9 cellular contexts compared by ENCODE assay signal in the genomic region with DNA sequence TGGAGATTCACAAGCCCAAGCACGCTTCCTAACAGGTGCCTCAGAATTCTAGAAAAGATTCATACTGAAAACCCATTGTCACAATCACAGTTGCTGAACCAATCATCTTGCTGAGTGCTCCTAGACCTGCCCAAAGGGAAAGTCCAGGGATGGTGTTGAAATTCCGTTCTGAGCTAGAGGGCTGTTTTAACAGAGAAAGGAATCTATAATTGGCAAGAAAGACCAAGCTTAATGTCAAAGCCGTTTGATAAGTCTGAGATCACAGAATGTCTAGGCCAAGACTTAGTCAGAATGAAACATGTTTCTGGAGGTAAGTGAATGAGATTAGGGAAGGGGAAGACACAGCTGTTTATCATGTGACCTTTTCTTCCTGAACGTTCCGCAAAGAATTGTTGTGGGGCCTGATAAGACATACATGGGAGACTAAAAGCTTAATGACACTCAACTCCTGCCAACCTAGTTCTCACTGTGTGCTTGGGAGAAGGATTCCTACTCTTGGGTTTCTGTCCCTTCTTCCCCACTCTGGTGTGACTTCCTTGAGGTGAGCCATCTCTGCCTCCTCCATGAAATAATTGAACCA. TPM values are rescaled to one million over a fixed set of nuclear protein-coding genes. Genes with fewer than 3 reads are reported as not detected.
DNase-seq lines count a peak whose midpoint lies in the region; ATAC-seq, FAIRE-seq and TF ChIP-seq lines count a peak whose summit lies in the region.
"Had no signal": no experiment of that assay in that cellular context is flagged by ENCODE, and none has a peak within 500 bp of the region (broad histone marks: within the 10 kb centered on the region; RNA-seq: fewer than 3 reads in every experiment).

No MANE protein-coding gene starts in this region.

- H3K27me3 ChIP-seq in small intestine (ENCODE audit: control insufficient read depth in 2 of 2, insufficient read depth in 2 of 2, low read length in 2 of 2) (no peaks in the 10 kb centered on the region), H9 (ENCODE audit: insufficient read depth, low read length) (no peaks in the 10 kb centered on the region; the same call in 1 of the 2 replicates), dorsolateral prefrontal cortex (peaks cover 0 to 3% (median 0%) of the 10 kb centered on the region in 45 donors)

- peak; percentile 72 for DNase-seq in activated CD4-positive, alpha-beta memory T cell treated with anti-CD3 and anti-CD28 coated beads for 36 hours
- no peak for DNase-seq in activated CD4-positive, alpha-beta memory T cell treated with anti-CD3 and anti-CD28 coated beads, Interleukin-2, amount 10 ng/mL, durations not matched to agents 7 days and 5 days
- DNase-seq in T-helper 2 cell treated with Interferon-gamma antibody and Interleukin-4, amounts not matched to agents 5 μg/mL and 100 μg/mL, for 36 hours (ENCODE audit: low spot score), result peak; percentile 77
- DNase-seq in small intestine (peak; percentile 15), kidney (no peak), H9 (no peak), dorsolateral prefrontal cortex (no peak)
- DNase-seq: NCI-H1417 treated with DMSO at 0.1 percent for 48 hours had no signal

- H2BK5ac ChIP-seq in H9 (ENCODE audit: insufficient read length, low read length), result no peak overlapping the region

- H3K14ac ChIP-seq in H9 (ENCODE audit: insufficient read depth, low read length), result no peak overlapping the region

- H4K20me1 ChIP-seq in H9 (ENCODE audit: control insufficient read depth, insufficient read depth, insufficient read length), result no peaks in the 10 kb centered on the region

- H2BK120ac ChIP-seq in H9 (ENCODE audit: low read depth, low read length, poor library complexity, severe bottlenecking), result no peak overlapping the region

- peak overlapping the region; percentile 75 for H3K27ac Mint-ChIP-seq in activated CD4-positive, alpha-beta memory T cell treated with anti-CD3 and anti-CD28 coated beads for 36 hours
- no peak overlapping the region for H3K27ac Mint-ChIP-seq in activated CD4-positive, alpha-beta memory T cell treated with anti-CD3 and anti-CD28 coated beads, Interleukin-2, amount 10 ng/mL, durations not matched to agents 7 days and 5 days
- peak overlapping the region; percentile 40 for H3K27ac Mint-ChIP-seq in T-helper 2 cell treated with Interferon-gamma antibody and Interleukin-4, amounts not matched to agents 5 μg/mL and 100 μg/mL, for 36 hours
- no peak overlapping the region for H3K27ac Mint-ChIP-seq in H9

- H3K9me3 ChIP-seq in small intestine (ENCODE audit: control insufficient read depth, low read depth) (no peaks in the 10 kb centered on the region), kidney (ENCODE audit: control insufficient read depth in 1 of 2, low read length in 2 of 2) (no peaks in the 10 kb centered on the region), H9 (ENCODE audit: control insufficient read depth, low read depth, low read length) (no peaks in the 10 kb centered on the region)

- POLR2A ChIA-PET in activated CD4-positive, alpha-beta memory T cell treated with anti-CD3 and anti-CD28 coated beads for 36 hours (lab: Charles Lee), result interaction anchor here (0.7 to 3.1 kb wide), 8 partner anchors 14 to 45 kb away, joined by 3 to 34 read pairs (median 6); a partner anchor contains a TSS
- POLR2A ChIA-PET in activated CD4-positive, alpha-beta memory T cell treated with anti-CD3 and anti-CD28 coated beads, Interleukin-2, amount 10 ng/mL, durations not matched to agents 7 days and 5 days (lab: Charles Lee), result interaction anchor here (1.8 to 4.8 kb wide), 2 partner anchors 22 to 27 kb away, joined by 6 to 22 read pairs; a partner anchor contains a TSS

- H3K36me3 ChIP-seq in small intestine (ENCODE audit: control insufficient read depth in 2 of 2, insufficient read depth in 2 of 2, low read length in 2 of 2) (no peaks in the 10 kb centered on the region), kidney (ENCODE audit: control insufficient read depth in 1 of 2, insufficient read depth in 2 of 2, low read length in 2 of 2) (no peaks in the 10 kb centered on the region)

- no peak overlapping the region for H3K56ac ChIP-seq in H9 (ENCODE audit: insufficient read length, low read depth, low read length)

- no peak overlapping the region for H4K91ac ChIP-seq in H9 (ENCODE audit: insufficient read length, low read depth, low read length)

- H3K27me3 Mint-ChIP-seq in activated CD4-positive, alpha-beta memory T cell treated with anti-CD3 and anti-CD28 coated beads for 36 hours, result peaks cover 2% of the 10 kb centered on the region
- no peaks in the 10 kb centered on the region for H3K27me3 Mint-ChIP-seq in activated CD4-positive, alpha-beta memory T cell treated with anti-CD3 and anti-CD28 coated beads, Interleukin-2, amount 10 ng/mL, durations not matched to agents 7 days and 5 days
- H3K27me3 Mint-ChIP-seq in T-helper 2 cell treated with Interferon-gamma antibody and Interleukin-4, amounts not matched to agents 5 μg/mL and 100 μg/mL, for 36 hours (ENCODE audit: low read depth), result no peaks in the 10 kb centered on the region
- H3K27me3 Mint-ChIP-seq in H9 (ENCODE audit: low read depth), result no peaks in the 10 kb centered on the region

- CTCF ChIA-PET in activated CD4-positive, alpha-beta memory T cell treated with anti-CD3 and anti-CD28 coated beads for 36 hours (lab: Charles Lee), result interaction anchor here (0.6 to 1.9 kb wide), 6 partner anchors 23 to 90 kb away, joined by 3 to 8 read pairs (median 4); no protein-coding TSS in a partner anchor
- CTCF ChIA-PET in activated CD4-positive, alpha-beta memory T cell treated with anti-CD3 and anti-CD28 coated beads, Interleukin-2, amount 10 ng/mL, durations not matched to agents 7 days and 5 days (lab: Charles Lee), result interaction anchor here (1.9 kb wide), 1 partner anchor 61 kb away, joined by 7 read pairs; no protein-coding TSS in a partner anchor

- no peak overlapping the region for H3K9ac ChIP-seq in kidney (ENCODE audit: low read length in 2 of 2)
- H3K9ac ChIP-seq in H9 (ENCODE audit: extremely low read depth, insufficient read length, low read length), result no peak overlapping the region

- no peaks in the 10 kb centered on the region for H3K4me1 ChIP-seq in small intestine (ENCODE audit: control insufficient read depth in 2 of 2, insufficient read depth in 1 of 2, low read depth in 1 of 2, low read length in 1 of 2)
- no peaks in the 10 kb centered on the region for H3K4me1 ChIP-seq in kidney (ENCODE audit: control insufficient read depth in 1 of 2, insufficient read depth in 1 of 2, low read depth in 1 of 2, low read length in 2 of 2)
- no peaks in the 10 kb centered on the region for H3K4me1 ChIP-seq in H9 (ENCODE audit: insufficient read depth, low read length)

- H4K8ac ChIP-seq in H9 (replicated peaks; ENCODE audit: insufficient read length, low read depth, low read length), result no peak overlapping the region

- no peak for FAIRE-seq in small intestine (lab: Jason Lieb, UNC)
- FAIRE-seq in kidney (lab: Jason Lieb, UNC), result no peak

- H3K9me3 Mint-ChIP-seq in activated CD4-positive, alpha-beta memory T cell treated with anti-CD3 and anti-CD28 coated beads for 36 hours, result no peaks in the 10 kb centered on the region
- no peaks in the 10 kb centered on the region for H3K9me3 Mint-ChIP-seq in activated CD4-positive, alpha-beta memory T cell treated with anti-CD3 and anti-CD28 coated beads, Interleukin-2, amount 10 ng/mL, durations not matched to agents 7 days and 5 days
- H3K9me3 Mint-ChIP-seq in T-helper 2 cell treated with Interferon-gamma antibody and Interleukin-4, amounts not matched to agents 5 μg/mL and 100 μg/mL, for 36 hours, result no peaks in the 10 kb centered on the region
- no peaks in the 10 kb centered on the region for H3K9me3 Mint-ChIP-seq in H9

- no peak overlapping the region for H4K5ac ChIP-seq in H9 (ENCODE audit: insufficient read length, low read depth, low read length)

- no peak overlapping the region for H3K18ac ChIP-seq in H9 (ENCODE audit: insufficient read length, low read depth, low read length)

- H3K4me3 ChIP-seq in small intestine (ENCODE audit: low read depth in 1 of 2, low read length in 2 of 2), result no peak overlapping the region
- H3K4me3 ChIP-seq in kidney (ENCODE audit: low read length in 2 of 2), result no peak overlapping the region
- no peak overlapping the region for H3K4me3 ChIP-seq in dorsolateral prefrontal cortex

- no peak overlapping the region for H3K4me2 ChIP-seq in H9 (ENCODE audit: insufficient read depth, insufficient read length, low read length)

- H3K79me1 ChIP-seq in H9 (ENCODE audit: insufficient read depth, low read depth, low read length, poor library complexity, severe bottlenecking), result no peaks in the 10 kb centered on the region

- no peak overlapping the region for H3T11ph ChIP-seq in H9 (ENCODE audit: low read length)

- H3K4me3 Mint-ChIP-seq in activated CD4-positive, alpha-beta memory T cell treated with anti-CD3 and anti-CD28 coated beads for 36 hours, result no peak overlapping the region
- H3K4me3 Mint-ChIP-seq in activated CD4-positive, alpha-beta memory T cell treated with anti-CD3 and anti-CD28 coated beads, Interleukin-2, amount 10 ng/mL, durations not matched to agents 7 days and 5 days, result no peak overlapping the region
- H3K4me3 Mint-ChIP-seq in T-helper 2 cell treated with Interferon-gamma antibody and Interleukin-4, amounts not matched to agents 5 μg/mL and 100 μg/mL, for 36 hours, result peak overlapping the region; percentile 27
- H3K4me3 Mint-ChIP-seq in H9, result no peak overlapping the region

- H2AK5ac ChIP-seq in H9 (ENCODE audit: insufficient read length, low read length), result no peak overlapping the region

- no peak overlapping the region for H2BK12ac ChIP-seq in H9 (ENCODE audit: insufficient read length, low read depth, low read length)

- peak; percentile 87 for ATAC-seq in HG02759 (IDR thresholded peaks at IDR 0.05; ENCODE audit: unreplicated experiment)

- no peaks in the 10 kb centered on the region for H3K23me2 ChIP-seq in H9 (ENCODE audit: insufficient read length, low read depth, low read length, poor library complexity, severe bottlenecking)

- no peaks in the 10 kb centered on the region for H3K79me2 ChIP-seq in H9 (ENCODE audit: insufficient read depth, low read length)

- no peak overlapping the region for H3K23ac ChIP-seq in H9 (ENCODE audit: insufficient read length, low read depth, low read length)

- TF ChIP-seq CTCF in kidney (IDR thresholded peaks at IDR 0.05; ENCODE audit: borderline replicate concordance, extremely low read depth, insufficient read depth) (no peak), H9 (conservative IDR thresholded peaks at IDR 0.05) (no peak), dorsolateral prefrontal cortex (IDR thresholded peaks at IDR 0.05 in 54 of 56, conservative IDR thresholded peaks at IDR 0.05 in 2 of 56; ENCODE audit: low read depth in 1 of 56, partially characterized antibody in 56 of 56) (no peak)

- H3K36me3 Mint-ChIP-seq in activated CD4-positive, alpha-beta memory T cell treated with anti-CD3 and anti-CD28 coated beads for 36 hours, result no peaks in the 10 kb centered on the region
- no peaks in the 10 kb centered on the region for H3K36me3 Mint-ChIP-seq in activated CD4-positive, alpha-beta memory T cell treated with anti-CD3 and anti-CD28 coated beads, Interleukin-2, amount 10 ng/mL, durations not matched to agents 7 days and 5 days (ENCODE audit: low read depth)
- peaks cover 4% of the 10 kb centered on the region for H3K36me3 Mint-ChIP-seq in T-helper 2 cell treated with Interferon-gamma antibody and Interleukin-4, amounts not matched to agents 5 μg/mL and 100 μg/mL, for 36 hours (ENCODE audit: low read depth)
- no peaks in the 10 kb centered on the region for H3K36me3 Mint-ChIP-seq in H9 (ENCODE audit: insufficient read depth in 1 of 3, low read depth in 3 of 3)

- H2BK15ac ChIP-seq in H9 (ENCODE audit: low read depth, low read length), result no peak overlapping the region

- intact Hi-C loops in activated CD4-positive, alpha-beta memory T cell treated with anti-CD3 and anti-CD28 coated beads for 36 hours (cut with micrococcal nuclease), result loop anchor here (1.0 kb wide), 7 partner anchors 10 to 93 kb away; no protein-coding TSS in a partner anchor
- intact Hi-C loops in kidney (cut with DNase I), result no loop called here
- intact Hi-C loops in dorsolateral prefrontal cortex (cut with DNase I), result no loop called here

- H3K4me1 Mint-ChIP-seq in activated CD4-positive, alpha-beta memory T cell treated with anti-CD3 and anti-CD28 coated beads for 36 hours (ENCODE audit: low read depth), result peaks cover 37% of the 10 kb centered on the region
- peaks cover 30% of the 10 kb centered on the region for H3K4me1 Mint-ChIP-seq in activated CD4-positive, alpha-beta memory T cell treated with anti-CD3 and anti-CD28 coated beads, Interleukin-2, amount 10 ng/mL, durations not matched to agents 7 days and 5 days
- peaks cover 34% of the 10 kb centered on the region for H3K4me1 Mint-ChIP-seq in T-helper 2 cell treated with Interferon-gamma antibody and Interleukin-4, amounts not matched to agents 5 μg/mL and 100 μg/mL, for 36 hours (ENCODE audit: low read depth)
- H3K4me1 Mint-ChIP-seq in H9, result no peaks in the 10 kb centered on the region

- H2BK20ac ChIP-seq in H9 (ENCODE audit: low read depth, low read length, poor library complexity, severe bottlenecking), result no peak overlapping the region

- H3K27ac ChIP-seq in small intestine (ENCODE audit: low read depth in 1 of 2, low read length in 1 of 2) (no peak overlapping the region), kidney (ENCODE audit: low read depth in 2 of 2, low read length in 2 of 2) (no peak overlapping the region), H9 (ENCODE audit: insufficient read length, low read depth, low read length) (no peak overlapping the region), dorsolateral prefrontal cortex (no peak overlapping the region)

- no peak overlapping the region for H2AFZ ChIP-seq in H9 (ENCODE audit: low read length)

- WGBS in small intestine, 3 donors, result 24 to 31% (median 25%) methylated on average over 5 of the region's 5 CpGs
- WGBS in H9 (ENCODE audit: extremely low coverage, insufficient read length, low lambda C conversion rate), result no CpG with 5 or more reads among the region's 5 CpGs

- H3K4ac ChIP-seq in H9 (ENCODE audit: low read depth, low read length), result no peak overlapping the region

RNA-seq across cellular contexts. Expression of a gene that starts 27.5 kb away (rescaled TPM):
- 100 to 1,000 TPM in 1 of 2 experiments, 10 to 100 TPM in 1; 97.6 to 104 TPM for total RNA-seq in activated CD4-positive, alpha-beta memory T cell treated with anti-CD3 and anti-CD28 coated beads for 36 hours
- total RNA-seq in activated CD4-positive, alpha-beta memory T cell treated with anti-CD3 and anti-CD28 coated beads, Interleukin-2, amount 10 ng/mL, durations not matched to agents 7 days and 5 days, result 10 to 100 TPM; 35.3 to 37.7 TPM
- 1 to 10 TPM; 1.4 to 7.5 (median 1.8) TPM for polyA plus RNA-seq in small intestine
- 2.8 TPM for total RNA-seq in kidney
- 0.71 TPM for polyA plus RNA-seq in kidney (ENCODE audit: insufficient read depth, low read depth, low replicate concordance)
- 149 and 152 TPM in 2 replicates for total RNA-seq in H9 (2021)
- 1 to 10 TPM in 72 of 120 experiments, under 1 TPM in 42, not detected in 6; 0.26 to 6.2 (median 1.2) TPM for total RNA-seq in dorsolateral prefrontal cortex

Comparison
In these comparisons a context has a peak if more than half of its experiments do, and no peak if none do; other contexts are left out.
1. DNase-seq: peak in activated CD4-positive, alpha-beta memory T cell treated with anti-CD3 and anti-CD28 coated beads for 36 hours (single experiment), T-helper 2 cell treated with Interferon-gamma antibody and Interleukin-4, amounts not matched to agents 5 μg/mL and 100 μg/mL, for 36 hours (single experiment) and small intestine (single experiment); none in activated CD4-positive, alpha-beta memory T cell treated with anti-CD3 and anti-CD28 coated beads, Interleukin-2, amount 10 ng/mL, durations not matched to agents 7 days and 5 days (single experiment), kidney (single experiment), H9 (single experiment) and dorsolateral prefrontal cortex (0 of 10).
2. H3K27ac Mint-ChIP-seq: peak in activated CD4-positive, alpha-beta memory T cell treated with anti-CD3 and anti-CD28 coated beads for 36 hours (single experiment) and T-helper 2 cell treated with Interferon-gamma antibody and Interleukin-4, amounts not matched to agents 5 μg/mL and 100 μg/mL, for 36 hours (single experiment); none in activated CD4-positive, alpha-beta memory T cell treated with anti-CD3 and anti-CD28 coated beads, Interleukin-2, amount 10 ng/mL, durations not matched to agents 7 days and 5 days (single experiment) and H9 (0 of 3).